In the genomic region with DNA sequence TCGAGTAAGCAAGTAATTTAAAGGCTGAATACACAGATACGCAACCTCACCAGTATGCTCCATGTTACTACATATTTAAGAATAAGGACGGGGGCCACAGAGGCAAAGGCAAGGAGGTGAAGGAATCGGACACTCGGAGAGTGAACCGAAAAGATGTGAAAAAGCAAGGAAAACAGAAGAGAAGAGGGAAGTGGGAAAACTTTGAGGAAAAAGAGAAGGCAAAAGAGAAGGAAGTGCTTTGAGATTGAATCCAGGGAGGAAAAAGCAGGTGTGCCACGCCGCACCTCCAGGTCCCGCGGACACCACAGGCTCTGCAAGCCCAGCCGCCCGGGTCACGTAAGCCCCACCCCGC, we compare ENCODE assay signal across 8 cellular contexts. TPM values are rescaled to one million over a fixed set of nuclear protein-coding genes. Genes with fewer than 3 reads are reported as not detected.
DNase-seq lines count a peak whose midpoint lies in the region; ATAC-seq and TF ChIP-seq lines count a peak whose summit lies in the region.

No MANE protein-coding gene starts in this region.

- 0 to 1% (median 0%) methylated on average over 13 to 14 of the region's 14 CpGs for WGBS in spleen, 5 donors

- ATAC-seq in GM18508 (IDR thresholded peaks at IDR 0.05; ENCODE audit: insufficient read depth, unreplicated experiment) = peak; percentile 16
- peak; percentile 2 for ATAC-seq in HG02642 (IDR thresholded peaks at IDR 0.05; ENCODE audit: poor library complexity, unreplicated experiment)
- peak; percentile 14 for ATAC-seq in left ventricle myocardium superior

- peak overlapping the region; percentile 90 for H3K27ac ChIP-seq in VCaP
- peak overlapping the region; percentile 73 to 99 (median 99) for H3K27ac ChIP-seq in spleen

- H3K9me3 ChIP-seq in spleen = peaks cover 0 to 5% (median 0%) of the 10 kb centered on the region in 8 donors

- TF ChIP-seq POLR2A in spleen (IDR thresholded peaks at IDR 0.05) = no peak

- peaks cover 11 to 66% (median 38%) of the 10 kb centered on the region in 6 donors for H3K4me1 ChIP-seq in spleen

- peak overlapping the region; percentile 56 to 99 (median 90) for H3K4me3 ChIP-seq in spleen

- intact Hi-C loops in left ventricle myocardium superior (cut with micrococcal nuclease) = no loop called here
- intact Hi-C loops in spleen (cut with DNase I; ENCODE audit: low total_unique reads) = loop anchor here (10.0 kb wide), 1 partner anchor 60 kb away; no protein-coding TSS in a partner anchor

- no peak for TF ChIP-seq CTCF in VCaP (conservative IDR thresholded peaks at IDR 0.05)
- no peak for TF ChIP-seq CTCF in spleen (IDR thresholded peaks at IDR 0.05 in 8 of 11, conservative IDR thresholded peaks at IDR 0.05 in 3 of 11)

- H3K27me3 ChIP-seq in spleen (replicated peaks in 1 of 7) = no peaks in the 10 kb centered on the region

- no peak for DNase-seq in left ventricle myocardium superior
- DNase-seq in spleen = no peak
- DNase-seq in pons (ENCODE audit: low spot score) = no peak
- no peak for DNase-seq in NCI-H146 (lab: John Stamatoyannopoulos, UW)
- no peak for DNase-seq in NCI-H524 treated with DMSO at 0.1 percent for 48 hours (lab: John Stamatoyannopoulos, UW)

- peaks cover 0 to 8% (median 0%) of the 10 kb centered on the region in 6 donors for H3K36me3 ChIP-seq in spleen

RNA-seq across cellular contexts. Expression of a gene that starts 0.4 kb away (rescaled TPM):
- 12.8 TPM for total RNA-seq in left ventricle myocardium superior
- 10 to 100 TPM; 29.8 to 54.8 (median 36.7) TPM for total RNA-seq in spleen
- 10 to 100 TPM in 1 of 3 donors, 1 to 10 TPM in 2; 8.4 to 10.0 (median 8.6) TPM for polyA plus RNA-seq in spleen

RNA-seq across cellular contexts. Expression of a gene that starts 4.7 kb away (rescaled TPM):
- total RNA-seq in left ventricle myocardium superior = 41.8 TPM
- 10 to 100 TPM; 14.5 to 36.8 (median 29.7) TPM for total RNA-seq in spleen
- 100 to 1,000 TPM in 2 of 3 donors, 10 to 100 TPM in 1; 95.1 to 142 (median 101) TPM for polyA plus RNA-seq in spleen
